Comparison of ENCODE assay signal across 15 cellular contexts in genomic region chr6:169964440-169965212, GRCh38.
DNase-seq lines count a peak whose midpoint lies in the region; TF ChIP-seq lines count a peak whose summit lies in the region.
"Had no signal": no experiment of that assay in that cellular context is flagged by ENCODE, and none has a peak within 500 bp of the region (broad histone marks: within the 10 kb centered on the region; RNA-seq: fewer than 3 reads in every experiment).

No MANE protein-coding gene starts in this region.

- intact Hi-C loops in testis (cut with DNase I; ENCODE audit: low total_unique reads): no loop called here

- no peak overlapping the region for H3K4me2 ChIP-seq in osteoblast (ENCODE audit: insufficient read depth, low read length)

- H3K27ac ChIP-seq in osteoblast (ENCODE audit: low read depth, low read length) (no peak overlapping the region), testis (no peak overlapping the region)
- H3K27ac ChIP-seq: SK-N-MC had no signal

- no peak overlapping the region for H3K4me3 ChIP-seq in osteoblast (ENCODE audit: insufficient read depth, low read length)
- H3K4me3 ChIP-seq in testis: no peak overlapping the region
- H3K4me3 ChIP-seq: SK-N-MC had no signal

- H3K9me3 ChIP-seq in osteoblast (ENCODE audit: low read depth, low read length): no peaks in the 10 kb centered on the region
- H3K9me3 ChIP-seq in testis: no peaks in the 10 kb centered on the region

- H4K20me1 ChIP-seq in osteoblast (ENCODE audit: insufficient read depth, low read length): no peaks in the 10 kb centered on the region

- no peak for TF ChIP-seq POLR2A in testis (IDR thresholded peaks at IDR 0.05)

- H3K79me2 ChIP-seq in osteoblast (ENCODE audit: insufficient read depth, low read length): no peaks in the 10 kb centered on the region

- DNase-seq in 8988T (peak; percentile 3), Daoy (ENCODE audit: low read depth) (peak; percentile 1), cerebellar cortex (ENCODE audit: low spot score) (peak; percentile 46), osteoblast (ENCODE audit: insufficient read length, low spot score, missing footprints) (peak; percentile 84), RKO (ENCODE audit: low spot score) (no peak), testis (no peak), DMS53 (lab: John Stamatoyannopoulos, UW) (no peak), NCI-H2081 treated with DMSO at 0.1 percent for 48 hours (lab: John Stamatoyannopoulos, UW) (no peak)
- DNase-seq: IMR-90, NCI-H1930, NCI-H2171, NCI-H446, NCI-H748 treated with DMSO at 0.1 percent for 48 hours, PC-3 had no signal

- no peaks in the 10 kb centered on the region for H3K4me1 ChIP-seq in osteoblast (ENCODE audit: insufficient read depth, low read length)
- H3K4me1 ChIP-seq in testis: no peaks in the 10 kb centered on the region

- WGBS in testis, 2 donors: 72 to 81% methylated on average over 9 of the region's 9 CpGs

- TF ChIP-seq CTCF in osteoblast (IDR thresholded peaks at IDR 0.05; ENCODE audit: extremely low read depth, low read depth, low read length) (no peak), testis (IDR thresholded peaks at IDR 0.05) (no peak)

- H3K27me3 ChIP-seq in osteoblast (ENCODE audit: insufficient read depth, low read length) (no peaks in the 10 kb centered on the region), testis (no peaks in the 10 kb centered on the region)

- no peak overlapping the region for H2AFZ ChIP-seq in osteoblast (ENCODE audit: low read length)

- H3K36me3 ChIP-seq in osteoblast (ENCODE audit: insufficient read depth, low read length) (no peaks in the 10 kb centered on the region), testis (ENCODE audit: low read depth, missing control alignments) (no peaks in the 10 kb centered on the region)

Comparison
In these comparisons a context has a peak if more than half of its experiments do, and no peak if none do; other contexts are left out.
1. DNase-seq: peak in 8988T (single experiment), Daoy (single experiment), cerebellar cortex (single experiment) and osteoblast (single experiment); none in RKO (single experiment), testis (single experiment), DMS53 (single experiment) and NCI-H2081 treated with DMSO at 0.1 percent for 48 hours (single experiment).